ENCODE assay signal across 22 cellular contexts in the genomic region with DNA sequence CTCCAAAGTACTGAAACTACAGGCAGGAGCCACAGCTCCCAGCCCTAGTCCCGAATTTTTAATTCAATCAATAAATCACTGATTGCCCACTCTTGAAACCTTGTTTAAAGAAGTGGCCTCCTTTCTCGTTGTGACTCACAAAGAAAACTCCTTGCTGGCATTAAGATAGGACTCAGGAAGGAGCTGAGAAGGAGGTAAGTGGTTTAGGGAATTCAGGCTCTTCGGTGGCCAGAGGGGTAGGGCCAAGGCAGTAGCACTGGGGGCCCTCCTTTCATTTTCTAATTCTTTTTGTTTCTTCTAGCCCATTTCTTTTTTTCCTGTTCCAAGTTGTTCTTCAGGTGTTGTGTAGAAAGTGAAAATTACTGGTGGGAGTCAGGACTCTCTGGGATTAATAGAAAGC.
"Had no signal": no experiment of that assay in that cellular context is flagged by ENCODE, and none has a peak within 500 bp of the region (broad histone marks: within the 10 kb centered on the region; RNA-seq: fewer than 3 reads in every experiment).

No MANE protein-coding gene starts in this region.

- H2AFZ ChIP-seq: PC-9 had no signal

- H3K4me2 ChIP-seq: PC-9 had no signal

- DNase-seq: KBM-7; NCI-H1092; NCI-H1105 treated with DMSO at 0.1 percent for 48 hours; NCI-H1417 treated with DMSO at 0.1 percent for 48 hours; NCI-H146; NCI-H1694 treated with DMSO at 0.1 percent for 48 hours; NCI-H1930; NCI-H2081; NCI-H2107; NCI-H226; NCI-H446; NCI-H510A; NCI-H524 treated with DMSO at 0.1 percent for 48 hours; NCI-H69; NCI-H774; NK-92 treated with Interleukin-12 subunit alpha and Interleukin-12 subunit beta, amount 100 ng/mL, for 24 hours; PC-9; Peyer's patch; SHP77 treated with DMSO at 0.1 percent for 48 hours; SJCRH30 had no signal

- H3K4me1 ChIP-seq: Peyer's patch, SJCRH30 had no signal

- H3K36me3 ChIP-seq: Peyer's patch, SJCRH30 had no signal

- H3K27ac ChIP-seq: PC-9, Peyer's patch, SJCRH30 had no signal

- H3K9me3 ChIP-seq: Peyer's patch, SJCRH30 had no signal

- ATAC-seq: Right ventricle myocardium inferior, SK-N-SH treated with all-trans-retinoic acid at 6 μM for 48 hours had no signal

- H3K27me3 ChIP-seq: Peyer's patch had no signal

- H3K4me3 ChIP-seq: PC-9, Peyer's patch, SJCRH30 had no signal
